In the genomic region with DNA sequence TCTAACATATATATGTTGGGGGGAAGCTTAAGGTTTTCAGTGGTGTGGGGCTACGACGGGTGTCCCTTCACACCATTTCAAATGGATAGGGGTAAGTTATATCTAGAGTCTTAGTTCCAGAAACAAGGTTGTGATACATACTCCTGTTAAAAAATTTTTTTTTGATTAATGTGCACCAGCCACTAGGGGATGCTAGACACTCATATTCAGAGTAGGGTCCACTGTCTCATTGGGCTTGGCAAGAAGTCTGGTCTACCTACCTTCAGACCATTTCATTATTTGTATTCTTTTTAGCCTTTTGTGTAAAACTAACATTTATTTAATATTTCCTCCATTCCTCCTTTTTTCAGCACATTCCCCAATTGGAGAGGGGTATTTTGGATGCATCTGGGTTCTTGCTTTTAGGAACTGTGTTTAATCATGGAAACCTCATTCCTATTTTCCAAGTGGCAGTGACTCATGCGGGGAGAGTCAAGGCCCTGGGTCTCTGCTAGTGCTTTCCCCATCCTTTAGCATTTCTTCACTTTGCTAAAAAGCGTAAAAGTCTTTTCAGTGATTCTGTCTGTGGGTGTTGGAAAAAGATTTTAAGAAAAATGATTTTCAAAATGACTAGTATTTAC, we compare ENCODE assay signal across 8 cellular contexts. TPM values are rescaled to one million over a fixed set of nuclear protein-coding genes. Genes with fewer than 3 reads are reported as not detected.
A peak's percentile ranks its signal among the peaks of the same experiment; 100 is the strongest.
DNase-seq lines count a peak whose midpoint lies in the region; ATAC-seq, FAIRE-seq and TF ChIP-seq lines count a peak whose summit lies in the region.

No MANE protein-coding gene starts in this region.

- peaks cover 0 to 2% of the 10 kb centered on the region in 2 donors for H3K9me3 Mint-ChIP-seq in activated T-cell treated with anti-CD3 and anti-CD28 coated beads, Interleukin-2, amount 50 U/mL, for 72 hours

- no peaks in the 10 kb centered on the region for H3K36me3 ChIP-seq in MM.1S (replicated peaks; ENCODE audit: insufficient read depth, low read length)
- H3K36me3 ChIP-seq in keratinocyte (ENCODE audit: control insufficient read depth in 2 of 2, extremely low read depth in 1 of 2, insufficient read depth in 2 of 2, low read length in 2 of 2) = no peaks in the 10 kb centered on the region

- H3K4me3 ChIP-seq in MM.1S (ENCODE audit: low read length) = no peak overlapping the region
- no peak overlapping the region for H3K4me3 ChIP-seq in keratinocyte (ENCODE audit: control insufficient read depth in 2 of 3, extremely low read depth in 1 of 3, insufficient read depth in 2 of 3, low read depth in 1 of 3, low read length in 3 of 3)

- no peak overlapping the region for H3K4me3 Mint-ChIP-seq in activated T-cell treated with anti-CD3 and anti-CD28 coated beads, Interleukin-2, amount 50 U/mL, for 72 hours

- H4K20me1 ChIP-seq in MM.1S (ENCODE audit: insufficient read depth, low read length) = no peaks in the 10 kb centered on the region
- no peaks in the 10 kb centered on the region for H4K20me1 ChIP-seq in keratinocyte (ENCODE audit: control insufficient read depth, extremely low read depth, insufficient read depth, low read length)

- ATAC-seq in activated T-cell treated with anti-CD3 and anti-CD28 coated beads, Interleukin-2, amount 50 U/mL, for 72 hours (replicated peaks in 1 of 2) = no peak
- ATAC-seq in HG02870 (IDR thresholded peaks at IDR 0.05; ENCODE audit: unreplicated experiment) = no peak

- no peaks in the 10 kb centered on the region for H3K9me3 ChIP-seq in MM.1S (replicated peaks; ENCODE audit: insufficient read depth, low read length)
- no peaks in the 10 kb centered on the region for H3K9me3 ChIP-seq in keratinocyte (ENCODE audit: control insufficient read depth, low read depth, low read length)

- TF ChIP-seq CTCF in 22Rv1 (IDR thresholded peaks at IDR 0.05) (peak; percentile 100), GM12872 (IDR thresholded peaks at IDR 0.05; ENCODE audit: insufficient read depth, low read depth, low read length) (peak; percentile 87), MM.1S (IDR thresholded peaks at IDR 0.05; ENCODE audit: low read length) (peak; percentile 73), keratinocyte (optimal IDR thresholded peaks at IDR 0.05 in 1 of 3, IDR thresholded peaks at IDR 0.05 in 1 of 3, conservative IDR thresholded peaks at IDR 0.05 in 1 of 3; ENCODE audit: extremely low read depth in 1 of 3, insufficient read depth in 2 of 3, low read length in 3 of 3) (peak; percentile 65 to 91 (median 74))

- H3F3A ChIP-seq in MM.1S (ENCODE audit: insufficient read depth, low read length) = no peaks in the 10 kb centered on the region

- no peak overlapping the region for H3K27ac Mint-ChIP-seq in activated T-cell treated with anti-CD3 and anti-CD28 coated beads, Interleukin-2, amount 50 U/mL, for 72 hours

- FAIRE-seq in keratinocyte (lab: Jason Lieb, UNC) = no peak

- H3K4me2 ChIP-seq in MM.1S (ENCODE audit: low read depth, low read length) (no peak overlapping the region), keratinocyte (ENCODE audit: control insufficient read depth, extremely low read depth, insufficient read depth, low read depth, low read length) (no peak overlapping the region)

- H3K27ac ChIP-seq in 22Rv1 (no peak overlapping the region), MM.1S (ENCODE audit: low read length) (no peak overlapping the region), keratinocyte (ENCODE audit: control insufficient read depth, insufficient read depth, low read length) (no peak overlapping the region)

- H3K27me3 Mint-ChIP-seq in activated T-cell treated with anti-CD3 and anti-CD28 coated beads, Interleukin-2, amount 50 U/mL, for 72 hours (ENCODE audit: low read depth) = no peaks in the 10 kb centered on the region

- H3K79me2 ChIP-seq in MM.1S (ENCODE audit: low read length) (no peaks in the 10 kb centered on the region), keratinocyte (ENCODE audit: control insufficient read depth, insufficient read depth, low read length) (no peaks in the 10 kb centered on the region)

- dilution Hi-C loops in keratinocyte (cut with MboI; ENCODE audit: extremely low pct_ligation_motif_present, low sequenced_read_pairs) = no loop called here

- H3K27me3 ChIP-seq in MM.1S (replicated peaks; ENCODE audit: insufficient read depth, low read length) (no peaks in the 10 kb centered on the region), keratinocyte (ENCODE audit: control insufficient read depth, extremely low read depth, insufficient read depth, low read length) (no peaks in the 10 kb centered on the region)

- no peaks in the 10 kb centered on the region for H3K9me1 ChIP-seq in keratinocyte (ENCODE audit: control insufficient read depth, extremely low read depth, insufficient read depth, low read length)

- H3K9ac ChIP-seq in MM.1S (ENCODE audit: low read length) (no peak overlapping the region), keratinocyte (ENCODE audit: control insufficient read depth, extremely low read depth, insufficient read depth, low read length) (no peak overlapping the region)

- H3K9me2 ChIP-seq in MM.1S (replicated peaks; ENCODE audit: insufficient read depth, low read length) = no peaks in the 10 kb centered on the region

- DNase-seq in MM.1S = peak; percentile 55
- peak; percentile 65 for DNase-seq in SW480 (ENCODE audit: low spot score)
- no peak for DNase-seq in keratinocyte (ENCODE audit: low read depth, low spot score)
- DNase-seq in stimulated activated naive CD4-positive, alpha-beta T cell (lab: John Stamatoyannopoulos, UW) = no peak
- no peak for DNase-seq in activated T-cell treated with anti-CD3 and anti-CD28 coated beads, Interleukin-2, amount 50 U/mL, for 72 hours

- H3K4me1 ChIP-seq in MM.1S (ENCODE audit: low read length) = no peaks in the 10 kb centered on the region
- peaks cover 32% of the 10 kb centered on the region for H3K4me1 ChIP-seq in keratinocyte (ENCODE audit: control insufficient read depth, extremely low read depth, insufficient read depth, low read length)

- no peaks in the 10 kb centered on the region for H3K4me1 Mint-ChIP-seq in activated T-cell treated with anti-CD3 and anti-CD28 coated beads, Interleukin-2, amount 50 U/mL, for 72 hours (ENCODE audit: low read depth)

- H3K36me3 Mint-ChIP-seq in activated T-cell treated with anti-CD3 and anti-CD28 coated beads, Interleukin-2, amount 50 U/mL, for 72 hours (ENCODE audit: insufficient read depth in 2 of 2) = no peaks in the 10 kb centered on the region

- no peak overlapping the region for H2AFZ ChIP-seq in MM.1S (ENCODE audit: low read length)
- no peak overlapping the region for H2AFZ ChIP-seq in keratinocyte (ENCODE audit: control insufficient read depth, low read length)

RNA-seq across cellular contexts. Expression of a gene that starts 33.4 kb away (rescaled TPM):
- 11.2 to 18.1 TPM (median 16.7 TPM) in 3 replicates for polyA plus RNA-seq in keratinocyte
- 0.64 TPM for polyA plus RNA-seq in keratinocyte (2011; ENCODE audit: low read depth)
- polyA plus RNA-seq in keratinocyte (2011; cell fraction: cytosol; rRNA removed) = 6.4 and 10.1 TPM in 2 replicates
- 21.3 and 23.1 TPM in 2 replicates for polyA plus RNA-seq in keratinocyte (2011; cell fraction: nucleus; rRNA removed)
- polyA plus RNA-seq in keratinocyte (2012; ENCODE audit: low replicate concordance) = 0.65 and 9.7 TPM in 2 replicates
- polyA minus RNA-seq in keratinocyte = 15.9 to 33.5 TPM (median 23.5 TPM) in 3 replicates
- 6.1 TPM for polyA minus RNA-seq in keratinocyte (2011; cell fraction: cytosol; rRNA and poly(A)+ RNA removed)
- polyA minus RNA-seq in keratinocyte (2011; cell fraction: nucleus; rRNA and poly(A)+ RNA removed) = 27.8 and 35.7 TPM in 2 replicates
- total RNA-seq in activated T-cell treated with anti-CD3 and anti-CD28 coated beads, Interleukin-2, amount 50 U/mL, for 72 hours = not detected

Comparison
In these comparisons a context has a peak if more than half of its experiments do, and no peak if none do; other contexts are left out.
1. DNase-seq: peak in MM.1S (single experiment) and SW480 (single experiment); none in keratinocyte (single experiment), stimulated activated naive CD4-positive, alpha-beta T cell (0 of 6) and activated T-cell treated with anti-CD3 and anti-CD28 coated beads, Interleukin-2, amount 50 U/mL, for 72 hours (0 of 2).
2. Peak in every context shown above with its lines, with median percentiles within 50 percentile points of each other: CTCF ChIP-seq.